ENCODE assay signal across 8 cellular contexts in the genomic region with DNA sequence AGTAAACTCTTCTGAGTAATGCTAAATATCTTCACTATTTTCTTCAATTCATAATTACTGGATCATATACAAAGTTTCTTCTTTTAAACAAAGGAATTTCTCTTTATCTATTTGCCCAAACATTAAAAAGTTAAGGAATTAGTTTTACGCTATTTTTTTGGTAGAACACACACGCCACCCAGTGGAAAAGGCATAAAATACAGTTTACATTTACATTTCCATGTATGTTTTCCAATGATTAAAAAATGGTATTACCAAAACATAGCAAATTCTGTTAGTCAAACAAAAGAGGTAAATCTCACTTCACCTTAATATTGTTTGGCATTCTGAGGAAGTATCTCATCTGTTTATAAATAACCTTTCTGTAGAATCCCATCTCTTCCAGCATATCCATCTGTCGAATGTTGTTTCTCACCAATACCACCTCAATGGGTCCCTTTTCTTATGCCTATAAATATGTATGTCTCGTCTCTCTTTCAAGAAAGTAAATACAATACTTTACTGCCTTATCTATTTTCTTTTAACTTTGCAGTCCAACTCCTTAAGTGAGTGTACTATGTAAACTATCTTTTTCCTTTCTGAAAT. TPM values are rescaled to one million over a fixed set of nuclear protein-coding genes. Genes with fewer than 3 reads are reported as not detected.
A peak's percentile ranks its signal among the peaks of the same experiment; 100 is the strongest.
DNase-seq lines count a peak whose midpoint lies in the region; ATAC-seq and TF ChIP-seq lines count a peak whose summit lies in the region.

No MANE protein-coding gene starts in this region.

- no peak overlapping the region for H3K4me3 Mint-ChIP-seq in mesothelial cell of epicardium

- H3K4me1 Mint-ChIP-seq in mesothelial cell of epicardium: no peaks in the 10 kb centered on the region

- peaks cover 9% of the 10 kb centered on the region for H3K27me3 Mint-ChIP-seq in mesothelial cell of epicardium (ENCODE audit: low read depth)

- peak; percentile 50 for DNase-seq in ACHN
- peak; percentile 48 for DNase-seq in EH (ENCODE audit: low read depth)
- peak; percentile 4 for DNase-seq in NCI-H2171 (lab: John Stamatoyannopoulos, UW)
- DNase-seq in cardiac fibroblast (ENCODE audit: low read depth in 2 of 2): peak; percentile 63 to 68
- DNase-seq in mesothelial cell of epicardium (ENCODE audit: low spot score in 2 of 2, unreplicated experiment in 2 of 2): no peak
- no peak for DNase-seq in NCI-H524 treated with DMSO at 0.1 percent for 48 hours (lab: John Stamatoyannopoulos, UW)

- H3K36me3 Mint-ChIP-seq in mesothelial cell of epicardium: no peaks in the 10 kb centered on the region

- no peak overlapping the region for H3K4me3 ChIP-seq in cardiac fibroblast (replicated peaks in 1 of 2; ENCODE audit: low read depth in 2 of 2, low read length in 2 of 2)

- H3K27ac Mint-ChIP-seq in mesothelial cell of epicardium: no peak overlapping the region

- in situ Hi-C loops in ACHN (cut with HindIII; ENCODE audit: low pct_ligation_motif_present, low pct_unique_long_range_greater_than_20kb, low sequenced_read_pairs): no loop called here

- ATAC-seq in GM21367 (IDR thresholded peaks at IDR 0.05; ENCODE audit: unreplicated experiment) (no peak), GM19397 (IDR thresholded peaks at IDR 0.05; ENCODE audit: unreplicated experiment) (no peak)

- no peaks in the 10 kb centered on the region for H3K9me3 Mint-ChIP-seq in mesothelial cell of epicardium

- TF ChIP-seq CTCF in cardiac fibroblast (IDR thresholded peaks at IDR 0.05; ENCODE audit: low read depth, low read length) (peak; percentile 44), mesothelial cell of epicardium (IDR thresholded peaks at IDR 0.05; ENCODE audit: unreplicated experiment) (peak; percentile 80)

RNA-seq across cellular contexts. Expression of a gene that starts 7.2 kb away (rescaled TPM):
- total RNA-seq in mesothelial cell of epicardium: not detected in 3 replicates

RNA-seq across cellular contexts. Expression of a gene that starts 26.5 kb away (rescaled TPM):
- total RNA-seq in mesothelial cell of epicardium: 2.0 to 2.8 TPM (median 2.7 TPM) in 3 replicates

Comparison
In these comparisons a context has a peak if more than half of its experiments do, and no peak if none do; other contexts are left out.
1. DNase-seq: peak in ACHN (single experiment), EH (single experiment), NCI-H2171 (single experiment) and cardiac fibroblast (2 of 2); none in mesothelial cell of epicardium (0 of 2) and NCI-H524 treated with DMSO at 0.1 percent for 48 hours (single experiment).